Comparison of ENCODE assay signal across 15 cellular contexts in genomic region chr17:38960402-38960801, GRCh38. TPM values are rescaled to one million over a fixed set of nuclear protein-coding genes. Genes with fewer than 3 reads are reported as not detected.
"Had no signal": no experiment of that assay in that cellular context is flagged by ENCODE, and none has a peak within 500 bp of the region (broad histone marks: within the 10 kb centered on the region; RNA-seq: fewer than 3 reads in every experiment).

No MANE protein-coding gene starts in this region.

- H3K9me3 Mint-ChIP-seq: neural progenitor cell had no signal

- H3K4me3 Mint-ChIP-seq: neural progenitor cell had no signal

- H3K4me1 Mint-ChIP-seq: neural progenitor cell had no signal

- H3K4me1 ChIP-seq: neural progenitor cell had no signal

- H3K27ac Mint-ChIP-seq: neural progenitor cell had no signal

- H2AFZ ChIP-seq: neural progenitor cell had no signal

- H3K27ac ChIP-seq: dorsolateral prefrontal cortex, neural progenitor cell, ovary had no signal

- H3K9ac ChIP-seq: neural progenitor cell had no signal

- H3K27me3 ChIP-seq: dorsolateral prefrontal cortex, esophagus muscularis mucosa, neural progenitor cell, ovary had no signal

- H3K36me3 ChIP-seq: esophagus muscularis mucosa, neural progenitor cell, ovary had no signal

- H3K36me3 Mint-ChIP-seq: neural progenitor cell had no signal

- H3K4me2 ChIP-seq: neural progenitor cell had no signal

- H3K9me3 ChIP-seq: esophagus muscularis mucosa, ovary had no signal

- H3K4me3 ChIP-seq: dorsolateral prefrontal cortex, esophagus muscularis mucosa, neural progenitor cell, ovary had no signal

- ATAC-seq: left lobe of liver had no signal

- DNase-seq: activated naive CD4-positive, alpha-beta T cell; amygdala; dorsolateral prefrontal cortex; islet precursor cell; ovary; SIG-M5; stimulated activated CD4-positive, alpha-beta T cell treated with anti-CD3 and anti-CD28 coated beads, Interleukin-12 subunit alpha, Interleukin-12 subunit beta, amount 100 ng/mL, for 4 hours had no signal

RNA-seq across cellular contexts. Expression of gene FBXO47, which starts 6.8 kb away (rescaled TPM):
- total RNA-seq: activated CD8-positive, alpha-beta memory T cell treated with anti-CD3 and anti-CD28 coated beads for 36 hours; chondrocyte; fibroblast of villous mesenchyme; ovary; temporal lobe; ureter had no signal
- polyA plus RNA-seq: ovary had no signal
